Comparison of ENCODE assay signal across 1 cellular context in genomic region chr10:11611248-11612003, GRCh38.
TF ChIP-seq lines count a peak whose summit lies in the region.

Gene USP6NL (minus strand): TSS chr10:11611650. CDS start chr10:11597634, 14,016 bp downstream.

TF ChIP-seq in SK-N-SH treated with all-trans-retinoic acid at 6 μM for 48 hours, 23 proteins besides CTCF, POLR2A, EP300 and RAD21 (continued from another document):
- TF ChIP-seq PATZ1 (CRISPR knock-in tag; IDR thresholded peaks at IDR 0.05; ENCODE audit: borderline replicate concordance) (no peak), POU6F1 (CRISPR knock-in tag; IDR thresholded peaks at IDR 0.05; ENCODE audit: borderline replicate concordance, low read depth) (no peak), ISL1 (CRISPR knock-in tag; IDR thresholded peaks at IDR 0.05) (no peak), ZFP3 (CRISPR knock-in tag; IDR thresholded peaks at IDR 0.05) (no peak), ZNF565 (CRISPR knock-in tag; conservative IDR thresholded peaks at IDR 0.05; ENCODE audit: low read depth) (no peak)
